30 cellular contexts compared by ENCODE assay signal in the genomic region with DNA sequence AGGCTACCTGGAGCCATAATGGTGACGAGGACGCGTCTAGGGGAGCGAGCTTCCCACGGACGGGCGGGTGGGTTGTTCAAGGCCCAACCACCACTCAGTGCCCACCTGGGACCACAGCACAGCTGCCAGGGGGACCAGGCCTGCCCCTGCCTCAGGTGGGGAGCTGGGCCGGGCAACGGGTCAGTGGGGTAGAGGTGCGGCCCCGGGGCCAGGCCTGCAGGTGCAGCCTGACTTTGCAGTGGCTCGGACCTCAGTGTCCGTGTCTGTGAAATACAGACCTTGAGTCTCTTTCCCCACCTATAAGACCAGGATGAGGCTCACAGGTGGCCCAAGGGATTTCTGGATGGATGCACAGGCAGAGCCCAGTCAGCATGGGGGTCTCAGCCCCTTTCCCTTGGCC.
"Had no signal": no experiment of that assay in that cellular context is flagged by ENCODE, and none has a peak within 500 bp of the region (broad histone marks: within the 10 kb centered on the region; RNA-seq: fewer than 3 reads in every experiment).

No MANE protein-coding gene starts in this region.

- H3K27ac ChIP-seq: breast epithelium, Peyer's patch, RWPE1, SJCRH30 had no signal

- H3K36me3 Mint-ChIP-seq: activated CD8-positive, alpha-beta memory T cell treated with anti-CD3 and anti-CD28 coated beads, Interleukin-2, amount 10 ng/mL, durations not matched to agents 7 days and 5 days; activated naive CD4-positive, alpha-beta T cell treated with anti-CD3 and anti-CD28 coated beads, Interleukin-2, amount 50 U/mL, for 24 hours had no signal

- H3K4me3 ChIP-seq: breast epithelium, Peyer's patch, SJCRH30 had no signal

- H3K27me3 ChIP-seq: breast epithelium, Peyer's patch, SJCRH30 had no signal

- H3K4me1 ChIP-seq: breast epithelium, Peyer's patch had no signal

- H3K27ac Mint-ChIP-seq: activated B cell treated with CpG ODN at 0.5 μM for 24 hours; activated CD4-positive, alpha-beta T cell treated with anti-CD3 and anti-CD28 coated beads, Interleukin-2, amount 10 ng/mL, durations not matched to agents 24 days and 14 days; activated CD8-positive, alpha-beta memory T cell treated with anti-CD3 and anti-CD28 coated beads, Interleukin-2, amount 10 ng/mL, durations not matched to agents 7 days and 5 days; activated naive CD4-positive, alpha-beta T cell treated with anti-CD3 and anti-CD28 coated beads, Interleukin-2, amount 50 U/mL, for 24 hours; activated T-cell treated with anti-CD3 and anti-CD28 coated beads, Interleukin-2, amount 50 U/mL, for 24 hours; activated T-helper 1 cell treated with anti-CD3 and anti-CD28 coated beads, Interleukin-12 subunit alpha, Interleukin-12 subunit beta, Interleukin-2, Interleukin-4 antibody, amounts not matched to agents 30 ng/mL and 10 ng/mL and 1 ng/mL, durations not matched to agents 14 hours and 24 hours and 36 hours; T-helper 2 cell treated with Interferon-gamma antibody and Interleukin-4, amounts not matched to agents 5 μg/mL and 100 μg/mL, for 36 hours had no signal

- H3K4me3 Mint-ChIP-seq: activated B cell treated with CpG ODN at 0.5 μM for 24 hours; activated CD4-positive, alpha-beta T cell treated with anti-CD3 and anti-CD28 coated beads, Interleukin-2, amount 10 ng/mL, durations not matched to agents 24 days and 14 days; activated CD8-positive, alpha-beta memory T cell treated with anti-CD3 and anti-CD28 coated beads, Interleukin-2, amount 10 ng/mL, durations not matched to agents 7 days and 5 days; activated naive CD4-positive, alpha-beta T cell treated with anti-CD3 and anti-CD28 coated beads, Interleukin-2, amount 50 U/mL, for 24 hours; activated T-cell treated with anti-CD3 and anti-CD28 coated beads, Interleukin-2, amount 50 U/mL, for 24 hours; activated T-helper 1 cell treated with anti-CD3 and anti-CD28 coated beads, Interleukin-12 subunit alpha, Interleukin-12 subunit beta, Interleukin-2, Interleukin-4 antibody, amounts not matched to agents 30 ng/mL and 10 ng/mL and 1 ng/mL, durations not matched to agents 14 hours and 24 hours and 36 hours; T-helper 2 cell treated with Interferon-gamma antibody and Interleukin-4, amounts not matched to agents 5 μg/mL and 100 μg/mL, for 36 hours had no signal

- H3K27me3 Mint-ChIP-seq: activated B cell treated with CpG ODN at 0.5 μM for 24 hours; activated CD4-positive, alpha-beta T cell treated with anti-CD3 and anti-CD28 coated beads, Interleukin-2, amount 10 ng/mL, durations not matched to agents 24 days and 14 days; activated CD8-positive, alpha-beta memory T cell treated with anti-CD3 and anti-CD28 coated beads, Interleukin-2, amount 10 ng/mL, durations not matched to agents 7 days and 5 days; activated naive CD4-positive, alpha-beta T cell treated with anti-CD3 and anti-CD28 coated beads, Interleukin-2, amount 50 U/mL, for 24 hours; activated T-cell treated with anti-CD3 and anti-CD28 coated beads, Interleukin-2, amount 50 U/mL, for 24 hours had no signal

- DNase-seq: activated B cell treated with CpG ODN at 0.5 μM for 24 hours; activated CD4-positive, alpha-beta T cell treated with anti-CD3 and anti-CD28 coated beads for 1 hour; activated CD4-positive, alpha-beta T cell treated with anti-CD3 and anti-CD28 coated beads, Interleukin-2, amount 10 ng/mL, durations not matched to agents 24 days and 14 days; activated CD4-positive, alpha-beta T cell treated with anti-CD3 and anti-CD28 coated beads, Interleukin-2, amount 50 U/mL, for 48 hours; activated CD8-positive, alpha-beta memory T cell treated with anti-CD3 and anti-CD28 coated beads, Interleukin-2, amount 10 ng/mL, durations not matched to agents 7 days and 5 days; activated effector memory CD4-positive, alpha-beta T cell treated with Interleukin-2 at 50 U/mL for 16 hours; activated naive CD4-positive, alpha-beta T cell; activated T-cell treated with anti-CD3 and anti-CD28 coated beads, Interleukin-2, amount 50 U/mL, for 24 hours; aorta; caudate nucleus; Kasumi-1; NCI-H1092; NCI-H1417; NCI-H1930; NCI-H2107; NCI-H2171 treated with DMSO at 0.1 percent for 48 hours; NCI-H226; NCI-H510A; NCI-H526 treated with DMSO at 0.1 percent for 48 hours; NK-92 treated with Interleukin-12 subunit alpha and Interleukin-12 subunit beta, amount 100 ng/mL, for 24 hours; Peyer's patch; Right ventricle myocardium superior; SJCRH30; SW 1271 had no signal

- H3K9me3 Mint-ChIP-seq: activated B cell treated with CpG ODN at 0.5 μM for 24 hours; activated CD4-positive, alpha-beta T cell treated with anti-CD3 and anti-CD28 coated beads, Interleukin-2, amount 10 ng/mL, durations not matched to agents 24 days and 14 days; activated naive CD4-positive, alpha-beta T cell treated with anti-CD3 and anti-CD28 coated beads, Interleukin-2, amount 50 U/mL, for 24 hours; activated T-cell treated with anti-CD3 and anti-CD28 coated beads, Interleukin-2, amount 50 U/mL, for 24 hours; activated T-helper 1 cell treated with anti-CD3 and anti-CD28 coated beads, Interleukin-12 subunit alpha, Interleukin-12 subunit beta, Interleukin-2, Interleukin-4 antibody, amounts not matched to agents 30 ng/mL and 10 ng/mL and 1 ng/mL, durations not matched to agents 14 hours and 24 hours and 36 hours; T-helper 2 cell treated with Interferon-gamma antibody and Interleukin-4, amounts not matched to agents 5 μg/mL and 100 μg/mL, for 36 hours had no signal

- H3K4me1 Mint-ChIP-seq: activated B cell treated with CpG ODN at 0.5 μM for 24 hours; activated CD4-positive, alpha-beta T cell treated with anti-CD3 and anti-CD28 coated beads, Interleukin-2, amount 10 ng/mL, durations not matched to agents 24 days and 14 days; activated CD8-positive, alpha-beta memory T cell treated with anti-CD3 and anti-CD28 coated beads, Interleukin-2, amount 10 ng/mL, durations not matched to agents 7 days and 5 days; activated naive CD4-positive, alpha-beta T cell treated with anti-CD3 and anti-CD28 coated beads, Interleukin-2, amount 50 U/mL, for 24 hours had no signal

- ATAC-seq: activated CD8-positive, alpha-beta memory T cell treated with anti-CD3 and anti-CD28 coated beads, Interleukin-2, amount 10 ng/mL, durations not matched to agents 7 days and 5 days; SK-N-SH treated with all-trans-retinoic acid at 6 μM for 48 hours had no signal

- H3K9me3 ChIP-seq: breast epithelium, Peyer's patch, SJCRH30 had no signal

- H3K36me3 ChIP-seq: breast epithelium, Peyer's patch, SJCRH30 had no signal
